8 cellular contexts compared by ENCODE assay signal in genomic region chr10:77710759-77711682, GRCh38.
DNase-seq lines count a peak whose midpoint lies in the region; ATAC-seq and TF ChIP-seq lines count a peak whose summit lies in the region.

No MANE protein-coding gene starts in this region.

- peak; percentile 87 for ATAC-seq in HG02623 (IDR thresholded peaks at IDR 0.05; ENCODE audit: unreplicated experiment)

- peak; percentile 84 for DNase-seq in GM13977 (ENCODE audit: low spot score)
- peak; percentile 49 for DNase-seq in NCI-H1092 (lab: John Stamatoyannopoulos, UW)
- peak; percentile 70 for DNase-seq in UCSD-AML1 (lab: John Stamatoyannopoulos, UW; ENCODE audit: unreplicated experiment)
- DNase-seq in T47D (ENCODE audit: low read depth in 1 of 2, low spot score in 1 of 2) = peak; percentile 66
- peak; percentile 55 for DNase-seq in iris pigment epithelial cell (ENCODE audit: low read depth)
- peak; percentile 51 to 71 for DNase-seq in stimulated activated CD4-positive, alpha-beta T cell treated with anti-CD3 and anti-CD28 coated beads, Interleukin-12 subunit alpha, Interleukin-12 subunit beta, amount 100 ng/mL, for 24 hours (ENCODE audit: low read depth in 2 of 2)
- no peak for DNase-seq in NCI-H446 treated with DMSO at 0.1 percent for 48 hours (lab: John Stamatoyannopoulos, UW)

- in situ Hi-C loops in GM13977 (cut with MboI; ENCODE audit: low pct_unique_long_range_greater_than_20kb, low sequenced_read_pairs, unreplicated experiment) = no loop called here
- in situ Hi-C loops in T47D (cut with HindIII; ENCODE audit: low pct_unique_long_range_greater_than_20kb, low sequenced_read_pairs) = no loop called here

- TF ChIP-seq CTCF in GM13977 (IDR thresholded peaks at IDR 0.05; ENCODE audit: extremely low read depth, insufficient read depth, missing control alignments) = peak; percentile 99
